Comparison of ENCODE assay signal across 13 cellular contexts in genomic region chr6:30071081-30071818, GRCh38. TPM values are rescaled to one million over a fixed set of nuclear protein-coding genes. Genes with fewer than 3 reads are reported as not detected.
A peak's percentile ranks its signal among the peaks of the same experiment; 100 is the strongest.
DNase-seq lines count a peak whose midpoint lies in the region; ATAC-seq and TF ChIP-seq lines count a peak whose summit lies in the region.
"Had no signal": no experiment of that assay in that cellular context is flagged by ENCODE, and none has a peak within 500 bp of the region (broad histone marks: within the 10 kb centered on the region; RNA-seq: fewer than 3 reads in every experiment).

No MANE protein-coding gene starts in this region.

- no peak overlapping the region for H3K27ac Mint-ChIP-seq in activated T-cell treated with anti-CD3 and anti-CD28 coated beads, Interleukin-2, amount 50 U/mL, for 24 hours
- peak overlapping the region in 2 of 6 donors; percentile 21 to 24 for H3K27ac Mint-ChIP-seq in immature natural killer cell
- H3K27ac Mint-ChIP-seq in stimulated activated naive CD8-positive, alpha-beta T cell treated with anti-CD3 and anti-CD28 coated beads, Interleukin-15, Interleukin-2, amounts not matched to agents 100 ng/mL and 50 ng/mL, for 24 hours, result no peak overlapping the region

- no peak for ATAC-seq in GM18873 (IDR thresholded peaks at IDR 0.05; ENCODE audit: low FRiP score, unreplicated experiment)
- ATAC-seq: left colon had no signal

- H3K4me3 Mint-ChIP-seq in activated T-cell treated with anti-CD3 and anti-CD28 coated beads, Interleukin-2, amount 50 U/mL, for 24 hours, result no peak overlapping the region
- H3K4me3 Mint-ChIP-seq in immature natural killer cell, result peak overlapping the region in 3 of 5 donors; percentile 25 to 69 (median 45)
- peak overlapping the region; percentile 10 for H3K4me3 Mint-ChIP-seq in stimulated activated naive CD8-positive, alpha-beta T cell treated with anti-CD3 and anti-CD28 coated beads, Interleukin-15, Interleukin-2, amounts not matched to agents 100 ng/mL and 50 ng/mL, for 24 hours

- H3K27me3 Mint-ChIP-seq in activated T-cell treated with anti-CD3 and anti-CD28 coated beads, Interleukin-2, amount 50 U/mL, for 24 hours, result peaks cover 58% of the 10 kb centered on the region
- peaks cover 16 to 41% (median 30%) of the 10 kb centered on the region in 3 donors for H3K27me3 Mint-ChIP-seq in immature natural killer cell (ENCODE audit: low read depth in 3 of 3)
- peaks cover 55% of the 10 kb centered on the region for H3K27me3 Mint-ChIP-seq in stimulated activated naive CD8-positive, alpha-beta T cell treated with anti-CD3 and anti-CD28 coated beads, Interleukin-15, Interleukin-2, amounts not matched to agents 100 ng/mL and 50 ng/mL, for 24 hours

- peak overlapping the region; percentile 36 for H3K4me3 ChIP-seq in choroid plexus epithelial cell (ENCODE audit: low read depth, low read length)

- peaks cover 43% of the 10 kb centered on the region for H3K36me3 Mint-ChIP-seq in activated T-cell treated with anti-CD3 and anti-CD28 coated beads, Interleukin-2, amount 50 U/mL, for 24 hours (ENCODE audit: low read depth)
- H3K36me3 Mint-ChIP-seq in immature natural killer cell, result peaks cover 30 to 57% (median 41%) of the 10 kb centered on the region in 3 donors
- H3K36me3 Mint-ChIP-seq in stimulated activated naive CD8-positive, alpha-beta T cell treated with anti-CD3 and anti-CD28 coated beads, Interleukin-15, Interleukin-2, amounts not matched to agents 100 ng/mL and 50 ng/mL, for 24 hours (ENCODE audit: low read depth), result peaks cover 41% of the 10 kb centered on the region

- H3K4me1 Mint-ChIP-seq in activated T-cell treated with anti-CD3 and anti-CD28 coated beads, Interleukin-2, amount 50 U/mL, for 24 hours (ENCODE audit: low read depth), result peaks cover 53% of the 10 kb centered on the region
- H3K4me1 Mint-ChIP-seq in immature natural killer cell, result peaks cover 53 to 64% of the 10 kb centered on the region in 2 donors
- peaks cover 50% of the 10 kb centered on the region for H3K4me1 Mint-ChIP-seq in stimulated activated naive CD8-positive, alpha-beta T cell treated with anti-CD3 and anti-CD28 coated beads, Interleukin-15, Interleukin-2, amounts not matched to agents 100 ng/mL and 50 ng/mL, for 24 hours (ENCODE audit: low read depth)

- peak; percentile 30 to 43 for DNase-seq in activated T-cell treated with anti-CD3 and anti-CD28 coated beads, Interleukin-2, amount 50 U/mL, for 48 hours
- DNase-seq in activated T-cell treated with anti-CD3 and anti-CD28 coated beads, Interleukin-2, amount 50 U/mL, for 24 hours, result no peak
- DNase-seq in choroid plexus epithelial cell (ENCODE audit: low read depth) (peak; percentile 54), immature natural killer cell (peak in 2 of 3 donors; percentile 22 to 24), epidermal melanocyte (ENCODE audit: insufficient read length, low spot score) (no peak), NCI-H2029 (lab: John Stamatoyannopoulos, UW) (no peak)
- DNase-seq: cortex of kidney, KBM-7, left colon, NCI-H510A treated with DMSO at 0.1 percent for 48 hours, SW 1271 had no signal

- peak; percentile 31 for TF ChIP-seq CTCF in choroid plexus epithelial cell (conservative IDR thresholded peaks at IDR 0.05; ENCODE audit: low read depth, low read length)

- no peaks in the 10 kb centered on the region for H3K9me3 Mint-ChIP-seq in activated T-cell treated with anti-CD3 and anti-CD28 coated beads, Interleukin-2, amount 50 U/mL, for 24 hours
- peaks cover 0 to 1% (median 0%) of the 10 kb centered on the region in 6 donors for H3K9me3 Mint-ChIP-seq in immature natural killer cell
- H3K9me3 Mint-ChIP-seq in stimulated activated naive CD8-positive, alpha-beta T cell treated with anti-CD3 and anti-CD28 coated beads, Interleukin-15, Interleukin-2, amounts not matched to agents 100 ng/mL and 50 ng/mL, for 24 hours, result no peaks in the 10 kb centered on the region

RNA-seq across cellular contexts. Expression of gene PPP1R11, which starts 4.3 kb away (rescaled TPM):
- polyA plus RNA-seq in immature natural killer cell, result 100 to 1,000 TPM in 1 of 3 donors, 10 to 100 TPM in 2; 72.9 to 129 (median 98.8) TPM

RNA-seq across cellular contexts. Expression of gene RNF39, which starts 4.3 kb away (rescaled TPM):
- polyA plus RNA-seq in immature natural killer cell, result not detected

RNA-seq across cellular contexts. Expression of gene POLR1H, which starts 10.2 kb away (rescaled TPM):
- polyA plus RNA-seq in immature natural killer cell, result 100 to 1,000 TPM in 1 of 3 donors, 10 to 100 TPM in 2; 68.8 to 114 (median 87.2) TPM

RNA-seq across cellular contexts. Expression of gene TRIM31, which starts 41.6 kb away (rescaled TPM):
- not detected for polyA plus RNA-seq in immature natural killer cell

Comparison
In these comparisons a context has a peak if more than half of its experiments do, and no peak if none do; other contexts are left out.
1. DNase-seq: peak in activated T-cell treated with anti-CD3 and anti-CD28 coated beads, Interleukin-2, amount 50 U/mL, for 48 hours (2 of 2), choroid plexus epithelial cell (single experiment) and immature natural killer cell (2 of 3); none in activated T-cell treated with anti-CD3 and anti-CD28 coated beads, Interleukin-2, amount 50 U/mL, for 24 hours (single experiment), epidermal melanocyte (single experiment) and NCI-H2029 (single experiment).